ENCODE assay signal across 14 cellular contexts in the genomic region with DNA sequence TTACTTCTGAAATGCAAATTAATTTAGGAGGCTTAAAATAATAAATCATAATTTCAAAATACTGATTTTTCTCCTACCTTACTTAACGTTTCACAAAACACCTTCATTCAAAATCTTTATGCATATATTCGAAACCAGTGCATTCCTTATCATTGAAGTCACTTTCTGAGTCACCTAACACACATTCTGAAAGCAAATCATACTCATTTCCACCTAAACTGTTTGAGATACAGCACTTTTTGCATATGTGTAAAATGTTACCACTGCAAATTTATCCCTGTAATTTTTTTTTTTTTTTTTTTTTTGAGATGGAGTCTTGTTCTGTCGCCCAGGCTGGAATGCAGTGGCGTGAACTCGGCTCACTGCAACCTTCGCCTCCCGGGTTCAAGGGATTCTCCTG. TPM values are rescaled to one million over a fixed set of nuclear protein-coding genes. Genes with fewer than 3 reads are reported as not detected.
DNase-seq lines count a peak whose midpoint lies in the region; ATAC-seq, FAIRE-seq and TF ChIP-seq lines count a peak whose summit lies in the region.
"Had no signal": no experiment of that assay in that cellular context is flagged by ENCODE, and none has a peak within 500 bp of the region (broad histone marks: within the 10 kb centered on the region; RNA-seq: fewer than 3 reads in every experiment).

No MANE protein-coding gene starts in this region.

- intact Hi-C loops in activated CD8-positive, alpha-beta T cell treated with anti-CD3 and anti-CD28 coated beads for 36 hours (cut with micrococcal nuclease), result no loop called here
- intact Hi-C loops in mammary epithelial cell (cut with micrococcal nuclease) (no loop called here), pancreas (cut with DNase I) (no loop called here)

- DNase-seq in activated CD8-positive, alpha-beta T cell treated with anti-CD3 and anti-CD28 coated beads for 36 hours, result no peak
- DNase-seq in activated CD8-positive, alpha-beta T cell treated with anti-CD3 and anti-CD28 coated beads, Interleukin-2, amount 10 ng/mL, durations not matched to agents 7 days and 5 days, result no peak
- DNase-seq in HT1080 (ENCODE audit: low read depth) (peak; percentile 80), mammary epithelial cell (peak; percentile 54), Ammon's horn (ENCODE audit: low spot score) (no peak), pancreas (no peak)
- DNase-seq: cerebellar nuclear complex, GF-D8, heart left ventricle, KBM-7, small intestine had no signal

- H4K20me1 ChIP-seq in mammary epithelial cell (ENCODE audit: insufficient read depth, low read length), result no peaks in the 10 kb centered on the region

- POLR2A ChIA-PET in activated CD8-positive, alpha-beta T cell treated with anti-CD3 and anti-CD28 coated beads for 36 hours (lab: Charles Lee), result interaction anchor here (1.1 to 1.6 kb wide), 2 partner anchors 11 to 16 kb away, joined by 3 read pairs; no protein-coding TSS in a partner anchor
- POLR2A ChIA-PET in activated CD8-positive, alpha-beta T cell treated with anti-CD3 and anti-CD28 coated beads, Interleukin-2, amount 10 ng/mL, durations not matched to agents 7 days and 5 days (lab: Charles Lee), result interaction anchor here (0.7 kb wide), 1 partner anchor 15 kb away, joined by 3 read pairs; the partner anchor contains the start of gene PPP3CB

- H3K27me3 Mint-ChIP-seq in activated CD8-positive, alpha-beta T cell treated with anti-CD3 and anti-CD28 coated beads for 36 hours, result no peaks in the 10 kb centered on the region
- H3K27me3 Mint-ChIP-seq in activated CD8-positive, alpha-beta T cell treated with anti-CD3 and anti-CD28 coated beads, Interleukin-2, amount 10 ng/mL, durations not matched to agents 7 days and 5 days (ENCODE audit: low read depth), result no peaks in the 10 kb centered on the region

- H2AFZ ChIP-seq in mammary epithelial cell (ENCODE audit: low read depth, low read length), result no peak overlapping the region

- 61% methylated on average over 7 of the region's 7 CpGs for WGBS in mammary epithelial cell (ENCODE audit: low coverage, missing lambda C conversion rate)
- WGBS in pancreas, 2 donors, result 83 to 91% methylated on average over 7 of the region's 7 CpGs

- H3K27ac ChIP-seq in mammary epithelial cell (ENCODE audit: insufficient read depth, low read depth, low read length), result peak overlapping the region; percentile 29
- no peak overlapping the region for H3K27ac ChIP-seq in pancreas
- H3K27ac ChIP-seq: heart left ventricle had no signal

- in situ Hi-C loops in mammary epithelial cell (cut with MboI; ENCODE audit: low sequenced_read_pairs in 2 of 2), result no loop called here

- CTCF ChIA-PET in activated CD8-positive, alpha-beta T cell treated with anti-CD3 and anti-CD28 coated beads for 36 hours (lab: Charles Lee), result no interaction called here
- CTCF ChIA-PET in activated CD8-positive, alpha-beta T cell treated with anti-CD3 and anti-CD28 coated beads, Interleukin-2, amount 10 ng/mL, durations not matched to agents 7 days and 5 days (lab: Charles Lee), result no interaction called here
- CTCF ChIA-PET in mammary epithelial cell (lab: Charles Lee; ENCODE audit: low non-redundant PET), result no interaction called here

- H3K4me3 ChIP-seq in mammary epithelial cell (replicated peaks in 1 of 3; ENCODE audit: insufficient read depth in 1 of 3, low read depth in 2 of 3, low read length in 3 of 3), result no peak overlapping the region
- no peak overlapping the region for H3K4me3 ChIP-seq in skeletal muscle satellite cell (ENCODE audit: low read length)
- H3K4me3 ChIP-seq in pancreas, result no peak overlapping the region
- H3K4me3 ChIP-seq: heart left ventricle had no signal

- H3K9me3 Mint-ChIP-seq in activated CD8-positive, alpha-beta T cell treated with anti-CD3 and anti-CD28 coated beads for 36 hours, result no peaks in the 10 kb centered on the region
- H3K9me3 Mint-ChIP-seq in activated CD8-positive, alpha-beta T cell treated with anti-CD3 and anti-CD28 coated beads, Interleukin-2, amount 10 ng/mL, durations not matched to agents 7 days and 5 days (ENCODE audit: insufficient read depth), result no peaks in the 10 kb centered on the region

- H3K36me3 Mint-ChIP-seq in activated CD8-positive, alpha-beta T cell treated with anti-CD3 and anti-CD28 coated beads for 36 hours (ENCODE audit: low read depth), result peaks cover 18% of the 10 kb centered on the region
- peaks cover 34% of the 10 kb centered on the region for H3K36me3 Mint-ChIP-seq in activated CD8-positive, alpha-beta T cell treated with anti-CD3 and anti-CD28 coated beads, Interleukin-2, amount 10 ng/mL, durations not matched to agents 7 days and 5 days (ENCODE audit: low read depth)

- H3K27me3 ChIP-seq in mammary epithelial cell (ENCODE audit: insufficient read depth, low read length) (no peaks in the 10 kb centered on the region), skeletal muscle satellite cell (ENCODE audit: control insufficient read depth, insufficient read depth, low read length) (no peaks in the 10 kb centered on the region), pancreas (no peaks in the 10 kb centered on the region)
- H3K27me3 ChIP-seq: heart left ventricle had no signal

- peaks cover 22% of the 10 kb centered on the region for H3K4me1 Mint-ChIP-seq in activated CD8-positive, alpha-beta T cell treated with anti-CD3 and anti-CD28 coated beads for 36 hours (ENCODE audit: low read depth)
- peaks cover 9% of the 10 kb centered on the region for H3K4me1 Mint-ChIP-seq in activated CD8-positive, alpha-beta T cell treated with anti-CD3 and anti-CD28 coated beads, Interleukin-2, amount 10 ng/mL, durations not matched to agents 7 days and 5 days (ENCODE audit: low read depth)

- FAIRE-seq in pancreas (lab: Jason Lieb, UNC), result no peak
- FAIRE-seq: A204.1, small intestine had no signal

- TF ChIP-seq CTCF in activated CD8-positive, alpha-beta T cell treated with anti-CD3 and anti-CD28 coated beads for 36 hours (IDR thresholded peaks at IDR 0.05), result no peak
- TF ChIP-seq CTCF in mammary epithelial cell (conservative IDR thresholded peaks at IDR 0.05 in 1 of 2, IDR thresholded peaks at IDR 0.05 in 1 of 2; ENCODE audit: extremely low read depth in 1 of 2, insufficient read depth in 1 of 2, low read depth in 1 of 2, low read length in 2 of 2), result no peak
- no peak for TF ChIP-seq CTCF in pancreas (IDR thresholded peaks at IDR 0.05)

- H3K4me3 Mint-ChIP-seq in activated CD8-positive, alpha-beta T cell treated with anti-CD3 and anti-CD28 coated beads for 36 hours, result no peak overlapping the region
- H3K4me3 Mint-ChIP-seq in activated CD8-positive, alpha-beta T cell treated with anti-CD3 and anti-CD28 coated beads, Interleukin-2, amount 10 ng/mL, durations not matched to agents 7 days and 5 days, result no peak overlapping the region

- no TSS peak for BruUV-seq in mammary epithelial cell (replicated peaks; lab: Mats Ljungman, UMichigan)

- H3K4me1 ChIP-seq in mammary epithelial cell (ENCODE audit: insufficient read depth, low read length), result peaks cover 10% of the 10 kb centered on the region
- peaks cover 12% of the 10 kb centered on the region for H3K4me1 ChIP-seq in skeletal muscle satellite cell (ENCODE audit: control insufficient read depth, insufficient read depth, low read length)
- no peaks in the 10 kb centered on the region for H3K4me1 ChIP-seq in pancreas

- peak; percentile 64 for ATAC-seq in activated CD8-positive, alpha-beta T cell treated with anti-CD3 and anti-CD28 coated beads for 36 hours
- ATAC-seq in activated CD8-positive, alpha-beta T cell treated with anti-CD3 and anti-CD28 coated beads, Interleukin-2, amount 10 ng/mL, durations not matched to agents 7 days and 5 days, result no peak
- ATAC-seq in HG02981 (IDR thresholded peaks at IDR 0.05; ENCODE audit: unreplicated experiment) (no peak), pancreas (no peak)
- ATAC-seq: heart left ventricle had no signal

- H3K4me2 ChIP-seq in mammary epithelial cell (ENCODE audit: insufficient read depth, low read depth, low read length) (peak overlapping the region; percentile 58), skeletal muscle satellite cell (ENCODE audit: low read length) (peak overlapping the region; percentile 38)

- H3K9ac ChIP-seq in mammary epithelial cell (ENCODE audit: insufficient read depth, low read length) (no peak overlapping the region), skeletal muscle satellite cell (ENCODE audit: low read depth, low read length) (no peak overlapping the region)

- H3K9me3 ChIP-seq in mammary epithelial cell (replicated peaks; ENCODE audit: insufficient read depth, low read length), result no peaks in the 10 kb centered on the region
- no peaks in the 10 kb centered on the region for H3K9me3 ChIP-seq in skeletal muscle satellite cell (replicated peaks; ENCODE audit: low read length)
- H3K9me3 ChIP-seq in pancreas, result no peaks in the 10 kb centered on the region
- H3K9me3 ChIP-seq: heart left ventricle had no signal

- peaks cover 17% of the 10 kb centered on the region for H3K36me3 ChIP-seq in mammary epithelial cell (ENCODE audit: insufficient read depth, low read length)
- H3K36me3 ChIP-seq in skeletal muscle satellite cell (ENCODE audit: insufficient read depth, low read length), result peaks cover 37% of the 10 kb centered on the region
- peaks cover 0 to 18% (median 0%) of the 10 kb centered on the region in 3 donors for H3K36me3 ChIP-seq in pancreas

- H3K27ac Mint-ChIP-seq in activated CD8-positive, alpha-beta T cell treated with anti-CD3 and anti-CD28 coated beads for 36 hours, result no peak overlapping the region
- no peak overlapping the region for H3K27ac Mint-ChIP-seq in activated CD8-positive, alpha-beta T cell treated with anti-CD3 and anti-CD28 coated beads, Interleukin-2, amount 10 ng/mL, durations not matched to agents 7 days and 5 days

- dilution Hi-C loops in mammary epithelial cell (cut with HindIII; ENCODE audit: low sequenced_read_pairs), result no loop called here

- H3K79me2 ChIP-seq in mammary epithelial cell (ENCODE audit: insufficient read depth, low read length), result peaks cover 34% of the 10 kb centered on the region

RNA-seq across cellular contexts. Expression of gene PPP3CB, which starts 15.7 kb away (rescaled TPM):
- 10 to 100 TPM; 35.8 to 36.5 TPM for total RNA-seq in activated CD8-positive, alpha-beta T cell treated with anti-CD3 and anti-CD28 coated beads for 36 hours
- 10 to 100 TPM; 38.9 to 41.3 TPM for total RNA-seq in activated CD8-positive, alpha-beta T cell treated with anti-CD3 and anti-CD28 coated beads, Interleukin-2, amount 10 ng/mL, durations not matched to agents 7 days and 5 days
- total RNA-seq in HT1080 (2014; rRNA removed; shearing (Covaris generic)), result 9.2 and 19.1 TPM in 2 replicates
- 36.5 and 43.7 TPM in 2 replicates for polyA plus RNA-seq in HT1080 (2015; cell fraction: cytosol; rRNA removed)
- polyA plus RNA-seq in HT1080 (2015; cell fraction: nucleus; rRNA removed), result 31.2 and 34.7 TPM in 2 replicates
- total RNA-seq in mammary epithelial cell (10 to 100 TPM; 21.2 to 30.9 TPM), pancreas (10 to 100 TPM; 13.6 to 25.2 (median 17.6) TPM)
- polyA plus RNA-seq in mammary epithelial cell (11.2 TPM), pancreas (10 to 100 TPM; 18.6 to 29.9 TPM)
- polyA minus RNA-seq in mammary epithelial cell, result 16.0 TPM
- 20.0 and 26.4 TPM in 2 replicates for total RNA-seq in skeletal muscle satellite cell (2012; rRNA removed)

RNA-seq across cellular contexts. Expression of gene MSS51, which starts 46.8 kb away (rescaled TPM):
- total RNA-seq in activated CD8-positive, alpha-beta T cell treated with anti-CD3 and anti-CD28 coated beads for 36 hours, result 1 to 10 TPM; 2.0 to 2.3 TPM
- total RNA-seq in activated CD8-positive, alpha-beta T cell treated with anti-CD3 and anti-CD28 coated beads, Interleukin-2, amount 10 ng/mL, durations not matched to agents 7 days and 5 days, result 1 to 10 TPM; 2.9 TPM
- total RNA-seq in HT1080 (2014; rRNA removed; shearing (Covaris generic)), result 0.13 and 0.20 TPM in 2 replicates
- polyA plus RNA-seq in HT1080 (2015; cell fraction: cytosol; rRNA removed), result 0.08 and 0.13 TPM in 2 replicates
- 3.4 and 3.7 TPM in 2 replicates for polyA plus RNA-seq in HT1080 (2015; cell fraction: nucleus; rRNA removed)
- total RNA-seq in mammary epithelial cell (1 to 10 TPM; 1.5 to 1.8 TPM), pancreas (1 to 10 TPM in 3 of 6 donors, under 1 TPM in 3; 0.28 to 1.3 (median 1.0) TPM)
- polyA plus RNA-seq in mammary epithelial cell (0.36 TPM), pancreas (1 to 10 TPM; 2.0 to 2.6 TPM)
- not detected for polyA minus RNA-seq in mammary epithelial cell
- total RNA-seq in skeletal muscle satellite cell (2012; rRNA removed), result 0.44 and 1.0 TPM in 2 replicates

Comparison
In these comparisons a context has a peak if more than half of its experiments do, and no peak if none do; other contexts are left out.
1. DNase-seq: peak in HT1080 (single experiment) and mammary epithelial cell (single experiment); none in activated CD8-positive, alpha-beta T cell treated with anti-CD3 and anti-CD28 coated beads for 36 hours (single experiment), activated CD8-positive, alpha-beta T cell treated with anti-CD3 and anti-CD28 coated beads, Interleukin-2, amount 10 ng/mL, durations not matched to agents 7 days and 5 days (single experiment), Ammon's horn (single experiment) and pancreas (0 of 6).